In the genomic region with DNA sequence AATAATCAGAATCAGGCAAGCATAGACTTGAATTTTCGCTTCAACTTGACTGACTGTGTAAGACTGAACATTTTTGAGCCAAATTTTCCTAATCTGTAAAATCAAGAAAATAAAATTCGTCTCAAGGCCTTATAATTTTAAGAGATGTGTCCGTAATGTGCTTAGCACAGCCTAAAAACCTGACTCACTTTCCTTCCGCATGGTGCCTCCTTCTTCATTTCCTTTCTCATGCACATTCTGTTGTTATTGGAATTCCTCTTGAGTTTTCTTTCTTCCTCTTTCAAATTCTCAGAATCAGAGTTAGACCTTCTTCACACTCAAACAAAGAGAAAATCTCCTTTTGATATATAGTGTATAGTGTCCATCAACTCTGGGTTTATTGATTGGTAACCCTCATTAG, we compare ENCODE assay signal across 1 cellular context.
TF ChIP-seq lines count a peak whose summit lies in the region.

No MANE protein-coding gene starts in this region.

TF ChIP-seq in GM23338, 12 proteins besides CTCF, POLR2A, EP300 and RAD21 (continued from another document):
- TF ChIP-seq, protein P1, sequence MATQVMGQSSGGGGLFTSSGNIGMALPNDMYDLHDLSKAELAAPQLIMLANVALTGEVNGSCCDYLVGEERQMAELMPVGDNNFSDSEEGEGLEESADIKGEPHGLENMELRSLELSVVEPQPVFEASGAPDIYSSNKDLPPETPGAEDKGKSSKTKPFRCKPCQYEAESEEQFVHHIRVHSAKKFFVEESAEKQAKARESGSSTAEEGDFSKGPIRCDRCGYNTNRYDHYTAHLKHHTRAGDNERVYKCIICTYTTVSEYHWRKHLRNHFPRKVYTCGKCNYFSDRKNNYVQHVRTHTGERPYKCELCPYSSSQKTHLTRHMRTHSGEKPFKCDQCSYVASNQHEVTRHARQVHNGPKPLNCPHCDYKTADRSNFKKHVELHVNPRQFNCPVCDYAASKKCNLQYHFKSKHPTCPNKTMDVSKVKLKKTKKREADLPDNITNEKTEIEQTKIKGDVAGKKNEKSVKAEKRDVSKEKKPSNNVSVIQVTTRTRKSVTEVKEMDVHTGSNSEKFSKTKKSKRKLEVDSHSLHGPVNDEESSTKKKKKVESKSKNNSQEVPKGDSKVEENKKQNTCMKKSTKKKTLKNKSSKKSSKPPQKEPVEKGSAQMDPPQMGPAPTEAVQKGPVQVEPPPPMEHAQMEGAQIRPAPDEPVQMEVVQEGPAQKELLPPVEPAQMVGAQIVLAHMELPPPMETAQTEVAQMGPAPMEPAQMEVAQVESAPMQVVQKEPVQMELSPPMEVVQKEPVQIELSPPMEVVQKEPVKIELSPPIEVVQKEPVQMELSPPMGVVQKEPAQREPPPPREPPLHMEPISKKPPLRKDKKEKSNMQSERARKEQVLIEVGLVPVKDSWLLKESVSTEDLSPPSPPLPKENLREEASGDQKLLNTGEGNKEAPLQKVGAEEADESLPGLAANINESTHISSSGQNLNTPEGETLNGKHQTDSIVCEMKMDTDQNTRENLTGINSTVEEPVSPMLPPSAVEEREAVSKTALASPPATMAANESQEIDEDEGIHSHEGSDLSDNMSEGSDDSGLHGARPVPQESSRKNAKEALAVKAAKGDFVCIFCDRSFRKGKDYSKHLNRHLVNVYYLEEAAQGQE (IDR thresholded peaks at IDR 0.05; ENCODE audit: unreplicated experiment), result no peak
- TF ChIP-seq JUNB (IDR thresholded peaks at IDR 0.05; ENCODE audit: unreplicated experiment) (no peak), ZNF331 (CRISPR knock-in tag; IDR thresholded peaks at IDR 0.05; ENCODE audit: low read depth) (no peak), EZH2 (IDR thresholded peaks at IDR 0.05; ENCODE audit: low read depth, unreplicated experiment) (no peak)
- TF ChIP-seq, protein P2, sequence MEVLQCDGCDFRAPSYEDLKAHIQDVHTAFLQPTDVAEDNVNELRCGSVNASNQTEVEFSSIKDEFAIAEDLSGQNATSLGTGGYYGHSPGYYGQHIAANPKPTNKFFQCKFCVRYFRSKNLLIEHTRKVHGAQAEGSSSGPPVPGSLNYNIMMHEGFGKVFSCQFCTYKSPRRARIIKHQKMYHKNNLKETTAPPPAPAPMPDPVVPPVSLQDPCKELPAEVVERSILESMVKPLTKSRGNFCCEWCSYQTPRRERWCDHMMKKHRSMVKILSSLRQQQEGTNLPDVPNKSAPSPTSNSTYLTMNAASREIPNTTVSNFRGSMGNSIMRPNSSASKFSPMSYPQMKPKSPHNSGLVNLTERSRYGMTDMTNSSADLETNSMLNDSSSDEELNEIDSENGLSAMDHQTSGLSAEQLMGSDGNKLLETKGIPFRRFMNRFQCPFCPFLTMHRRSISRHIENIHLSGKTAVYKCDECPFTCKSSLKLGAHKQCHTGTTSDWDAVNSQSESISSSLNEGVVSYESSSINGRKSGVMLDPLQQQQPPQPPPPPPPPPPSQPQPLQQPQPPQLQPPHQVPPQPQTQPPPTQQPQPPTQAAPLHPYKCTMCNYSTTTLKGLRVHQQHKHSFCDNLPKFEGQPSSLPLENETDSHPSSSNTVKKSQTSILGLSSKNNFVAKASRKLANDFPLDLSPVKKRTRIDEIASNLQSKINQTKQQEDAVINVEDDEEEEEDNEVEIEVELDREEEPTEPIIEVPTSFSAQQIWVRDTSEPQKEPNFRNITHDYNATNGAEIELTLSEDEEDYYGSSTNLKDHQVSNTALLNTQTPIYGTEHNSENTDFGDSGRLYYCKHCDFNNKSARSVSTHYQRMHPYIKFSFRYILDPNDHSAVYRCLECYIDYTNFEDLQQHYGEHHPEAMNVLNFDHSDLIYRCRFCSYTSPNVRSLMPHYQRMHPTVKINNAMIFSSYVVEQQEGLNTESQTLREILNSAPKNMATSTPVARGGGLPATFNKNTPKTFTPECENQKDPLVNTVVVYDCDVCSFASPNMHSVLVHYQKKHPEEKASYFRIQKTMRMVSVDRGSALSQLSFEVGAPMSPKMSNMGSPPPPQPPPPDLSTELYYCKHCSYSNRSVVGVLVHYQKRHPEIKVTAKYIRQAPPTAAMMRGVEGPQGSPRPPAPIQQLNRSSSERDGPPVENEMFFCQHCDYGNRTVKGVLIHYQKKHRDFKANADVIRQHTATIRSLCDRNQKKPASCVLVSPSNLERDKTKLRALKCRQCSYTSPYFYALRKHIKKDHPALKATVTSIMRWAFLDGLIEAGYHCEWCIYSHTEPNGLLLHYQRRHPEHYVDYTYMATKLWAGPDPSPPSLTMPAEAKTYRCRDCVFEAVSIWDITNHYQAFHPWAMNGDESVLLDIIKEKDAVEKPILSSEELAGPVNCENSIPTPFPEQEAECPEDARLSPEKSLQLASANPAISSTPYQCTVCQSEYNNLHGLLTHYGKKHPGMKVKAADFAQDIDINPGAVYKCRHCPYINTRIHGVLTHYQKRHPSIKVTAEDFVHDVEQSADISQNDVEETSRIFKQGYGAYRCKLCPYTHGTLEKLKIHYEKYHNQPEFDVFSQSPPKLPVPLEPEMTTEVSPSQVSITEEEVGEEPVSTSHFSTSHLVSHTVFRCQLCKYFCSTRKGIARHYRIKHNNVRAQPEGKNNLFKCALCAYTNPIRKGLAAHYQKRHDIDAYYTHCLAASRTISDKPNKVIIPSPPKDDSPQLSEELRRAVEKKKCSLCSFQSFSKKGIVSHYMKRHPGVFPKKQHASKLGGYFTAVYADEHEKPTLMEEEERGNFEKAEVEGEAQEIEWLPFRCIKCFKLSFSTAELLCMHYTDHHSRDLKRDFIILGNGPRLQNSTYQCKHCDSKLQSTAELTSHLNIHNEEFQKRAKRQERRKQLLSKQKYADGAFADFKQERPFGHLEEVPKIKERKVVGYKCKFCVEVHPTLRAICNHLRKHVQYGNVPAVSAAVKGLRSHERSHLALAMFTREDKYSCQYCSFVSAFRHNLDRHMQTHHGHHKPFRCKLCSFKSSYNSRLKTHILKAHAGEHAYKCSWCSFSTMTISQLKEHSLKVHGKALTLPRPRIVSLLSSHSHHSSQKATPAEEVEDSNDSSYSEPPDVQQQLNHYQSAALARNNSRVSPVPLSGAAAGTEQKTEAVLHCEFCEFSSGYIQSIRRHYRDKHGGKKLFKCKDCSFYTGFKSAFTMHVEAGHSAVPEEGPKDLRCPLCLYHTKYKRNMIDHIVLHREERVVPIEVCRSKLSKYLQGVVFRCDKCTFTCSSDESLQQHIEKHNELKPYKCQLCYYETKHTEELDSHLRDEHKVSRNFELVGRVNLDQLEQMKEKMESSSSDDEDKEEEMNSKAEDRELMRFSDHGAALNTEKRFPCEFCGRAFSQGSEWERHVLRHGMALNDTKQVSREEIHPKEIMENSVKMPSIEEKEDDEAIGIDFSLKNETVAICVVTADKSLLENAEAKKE (CRISPR knock-in tag; IDR thresholded peaks at IDR 0.05), result no peak
